Comparison of ENCODE assay signal across 22 cellular contexts in the genomic region with DNA sequence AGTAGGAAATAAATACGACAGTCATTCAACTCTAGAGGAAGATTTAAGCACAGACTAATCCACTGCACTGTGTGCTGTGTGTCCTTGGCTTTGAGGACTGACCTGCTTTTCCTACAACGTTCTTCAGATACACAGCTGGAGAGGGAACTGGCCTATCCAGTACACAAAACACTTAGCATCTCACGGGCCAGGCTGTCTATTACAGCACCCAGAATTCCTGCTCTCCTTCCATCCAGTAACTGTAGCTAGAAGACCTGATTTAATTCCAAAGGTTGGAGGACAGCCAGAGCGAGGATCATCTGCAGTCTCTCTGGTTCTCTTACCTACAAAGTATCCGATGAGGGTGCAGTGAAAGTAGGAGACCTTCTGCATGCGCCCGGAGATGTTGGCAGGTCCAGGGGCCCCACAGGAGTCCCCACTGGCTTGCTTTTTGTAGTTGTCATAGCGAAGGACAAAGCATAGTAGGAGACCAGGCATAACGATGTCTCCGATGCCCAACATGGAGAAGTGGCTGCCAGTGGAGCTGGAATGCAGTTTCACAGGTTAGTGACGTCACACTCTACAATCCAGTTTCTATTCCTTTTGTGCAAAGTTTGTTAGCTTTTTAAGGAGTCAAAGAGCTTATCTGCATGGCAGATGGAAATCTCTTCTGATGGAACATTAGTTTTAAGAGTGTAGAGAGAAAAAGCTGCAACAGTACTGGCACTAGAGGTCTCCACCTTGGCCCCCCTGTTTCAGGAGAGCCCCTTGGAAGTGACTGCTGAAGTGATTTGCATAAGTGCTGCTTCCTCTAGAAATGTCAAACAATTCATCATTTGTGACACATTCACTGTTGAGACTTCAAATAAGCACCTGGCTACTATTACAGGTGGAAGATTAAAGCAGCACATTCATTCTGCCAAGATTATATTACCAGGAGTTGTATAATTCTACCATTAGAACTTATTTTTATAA. TPM values are rescaled to one million over a fixed set of nuclear protein-coding genes. Genes with fewer than 3 reads are reported as not detected.
DNase-seq lines count a peak whose midpoint lies in the region; ATAC-seq, FAIRE-seq and TF ChIP-seq lines count a peak whose summit lies in the region.
"Had no signal": no experiment of that assay in that cellular context is flagged by ENCODE, and none has a peak within 500 bp of the region (broad histone marks: within the 10 kb centered on the region; RNA-seq: fewer than 3 reads in every experiment).

No MANE protein-coding gene starts in this region.

- peak overlapping the region; percentile 85 to 88 for H3K27ac ChIP-seq in mucosa of rectum (ENCODE audit: low read depth in 2 of 2, low read length in 2 of 2)
- H3K27ac ChIP-seq: KMS-11, neural progenitor cell had no signal

- H3K27me3 Mint-ChIP-seq in Caco-2 (ENCODE audit: insufficient read depth, unreplicated experiment): no peaks in the 10 kb centered on the region
- H3K27me3 Mint-ChIP-seq: activated CD4-positive, alpha-beta memory T cell treated with anti-CD3 and anti-CD28 coated beads for 36 hours; T-cell had no signal

- H3K4me3 ChIP-seq in Caco-2 (ENCODE audit: low read depth, low read length) (no peak overlapping the region), bronchial epithelial cell (ENCODE audit: low read depth, low read length) (no peak overlapping the region), mucosa of rectum (ENCODE audit: low read length in 2 of 2) (no peak overlapping the region)
- H3K4me3 ChIP-seq: neural progenitor cell had no signal

- peak; percentile 36 for FAIRE-seq in bronchial epithelial cell (lab: Jason Lieb, UNC)
- FAIRE-seq: astrocyte, endometrium had no signal

- no peak for ATAC-seq in GM19452 (IDR thresholded peaks at IDR 0.05; ENCODE audit: unreplicated experiment)
- ATAC-seq in HG03045 (IDR thresholded peaks at IDR 0.05; ENCODE audit: unreplicated experiment): no peak
- ATAC-seq: CD8-positive, alpha-beta T cell; T-cell had no signal

- no peaks in the 10 kb centered on the region for H3K9me3 Mint-ChIP-seq in Caco-2 (ENCODE audit: unreplicated experiment)
- H3K9me3 Mint-ChIP-seq: activated CD4-positive, alpha-beta memory T cell treated with anti-CD3 and anti-CD28 coated beads for 36 hours; activated naive CD4-positive, alpha-beta T cell treated with anti-CD3 and anti-CD28 coated beads for 36 hours; CD8-positive, alpha-beta T cell; neural progenitor cell; T-cell had no signal

- H3K27me3 ChIP-seq in Caco-2 (replicated peaks; ENCODE audit: control insufficient read depth, insufficient read depth, low read length) (no peaks in the 10 kb centered on the region), bronchial epithelial cell (ENCODE audit: control insufficient read depth, insufficient read depth, low read length) (no peaks in the 10 kb centered on the region), mucosa of rectum (ENCODE audit: control insufficient read depth in 2 of 2, insufficient read depth in 2 of 2, low read length in 2 of 2) (no peaks in the 10 kb centered on the region)
- H3K27me3 ChIP-seq: neural progenitor cell had no signal

- CTCF ChIA-PET in Caco-2 (lab: Charles Lee): interaction anchor here (1.3 kb wide), 1 partner anchor 9 kb away, joined by 4 read pairs; no protein-coding TSS in a partner anchor

- peaks cover 6% of the 10 kb centered on the region for H3K4me1 Mint-ChIP-seq in Caco-2 (ENCODE audit: low read depth, unreplicated experiment)

- H3K9ac ChIP-seq in mucosa of rectum (ENCODE audit: low read depth in 1 of 2, low read length in 2 of 2): peak overlapping the region in 1 of 2 donors; percentile 28
- H3K9ac ChIP-seq: KMS-11, neural progenitor cell had no signal

- intact Hi-C loops in Caco-2 (cut with micrococcal nuclease; ENCODE audit: unreplicated experiment): no loop called here

- peaks cover 69% of the 10 kb centered on the region for H3K36me3 Mint-ChIP-seq in Caco-2 (ENCODE audit: insufficient read depth, unreplicated experiment)

- POLR2A ChIA-PET in Caco-2 (lab: Charles Lee): no interaction called here

- DNase-seq in Caco-2 (peak in 1 of 2 experiments; percentile 58), GM13977 (ENCODE audit: low spot score) (peak; percentile 23), bronchial epithelial cell (ENCODE audit: low read depth) (peak; percentile 10), T-helper 9 cell (no peak)
- DNase-seq in stimulated activated CD4-positive, alpha-beta T cell treated with anti-CD3 and anti-CD28 coated beads, Interleukin-4, amount 100 ng/mL, for 24 hours: no peak
- DNase-seq: activated CD4-positive, alpha-beta memory T cell treated with anti-CD3 and anti-CD28 coated beads for 36 hours; activated naive CD4-positive, alpha-beta T cell treated with anti-CD3 and anti-CD28 coated beads for 36 hours; CD8-positive, alpha-beta T cell; DND-41; midbrain; NCI-H2029 treated with DMSO at 0.1 percent for 48 hours; NCI-H524 treated with DMSO at 0.1 percent for 48 hours; OCI-M1; SHP77 treated with DMSO at 0.1 percent for 48 hours; T-cell had no signal

- H3K4me3 Mint-ChIP-seq in Caco-2 (ENCODE audit: unreplicated experiment): no peak overlapping the region
- H3K4me3 Mint-ChIP-seq: activated CD4-positive, alpha-beta memory T cell treated with anti-CD3 and anti-CD28 coated beads for 36 hours; activated naive CD4-positive, alpha-beta T cell treated with anti-CD3 and anti-CD28 coated beads for 36 hours; CD8-positive, alpha-beta T cell; neural progenitor cell; T-cell had no signal

- H3K36me3 ChIP-seq in Caco-2 (ENCODE audit: control insufficient read depth, insufficient read depth, low read length) (peaks cover 6% of the 10 kb centered on the region), bronchial epithelial cell (ENCODE audit: control insufficient read depth, insufficient read depth, low read length) (peaks cover 29% of the 10 kb centered on the region), mucosa of rectum (ENCODE audit: control insufficient read depth in 2 of 2, insufficient read depth in 2 of 2, low read length in 2 of 2) (peaks cover 48 to 67% of the 10 kb centered on the region in 2 donors)
- H3K36me3 ChIP-seq: neural progenitor cell had no signal

- no TSS peak for BruUV-seq in Caco-2 (replicated peaks; lab: Mats Ljungman, UMichigan)

- H3K27ac Mint-ChIP-seq in Caco-2 (ENCODE audit: unreplicated experiment): peak overlapping the region; percentile 22
- H3K27ac Mint-ChIP-seq: activated CD4-positive, alpha-beta memory T cell treated with anti-CD3 and anti-CD28 coated beads for 36 hours; neural progenitor cell; T-cell had no signal

- no peaks in the 10 kb centered on the region for H3K9me3 ChIP-seq in Caco-2
- no peaks in the 10 kb centered on the region for H3K9me3 ChIP-seq in mucosa of rectum (ENCODE audit: control insufficient read depth in 2 of 2, low read length in 2 of 2)

- peaks cover 21% of the 10 kb centered on the region; the same call in 1 of the 2 replicates for H3K4me1 ChIP-seq in Caco-2
- peaks cover 18 to 26% of the 10 kb centered on the region in 2 donors for H3K4me1 ChIP-seq in mucosa of rectum (ENCODE audit: control insufficient read depth in 2 of 2, insufficient read depth in 2 of 2, low read length in 2 of 2)

- no peak for TF ChIP-seq CTCF in Caco-2 (IDR thresholded peaks at IDR 0.05; ENCODE audit: insufficient read depth in 1 of 2, low read depth in 1 of 2, low read length in 1 of 2, severe bottlenecking in 1 of 2, unreplicated experiment in 1 of 2)
- no peak for TF ChIP-seq CTCF in GM13977 (IDR thresholded peaks at IDR 0.05; ENCODE audit: extremely low read depth, insufficient read depth, missing control alignments)
- TF ChIP-seq CTCF in bronchial epithelial cell (IDR thresholded peaks at IDR 0.05; ENCODE audit: insufficient read depth, low read length, severe bottlenecking): no peak

- in situ Hi-C loops in GM13977 (cut with MboI; ENCODE audit: low pct_unique_long_range_greater_than_20kb, low sequenced_read_pairs, unreplicated experiment): no loop called here

RNA-seq across cellular contexts. Expression of gene ACADS, which starts 41.7 kb away (rescaled TPM):
- total RNA-seq in Caco-2 (2022) (12.5 and 13.1 TPM in 2 replicates), bronchial epithelial cell (7.4 and 8.2 TPM in 2 replicates)

RNA-seq across cellular contexts. Expression of gene UNC119B, which starts 57.1 kb away (rescaled TPM):
- total RNA-seq in Caco-2 (2022): 39.1 and 44.4 TPM in 2 replicates
- total RNA-seq in bronchial epithelial cell: 12.9 and 19.5 TPM in 2 replicates

Comparison
In these comparisons a context has a peak if more than half of its experiments do, and no peak if none do; other contexts are left out.
1. DNase-seq: peak in GM13977 (single experiment) and bronchial epithelial cell (single experiment); none in stimulated activated CD4-positive, alpha-beta T cell treated with anti-CD3 and anti-CD28 coated beads, Interleukin-4, amount 100 ng/mL, for 24 hours (single experiment) and T-helper 9 cell (single experiment).